Comparison of ENCODE assay signal across 15 cellular contexts in the genomic region with DNA sequence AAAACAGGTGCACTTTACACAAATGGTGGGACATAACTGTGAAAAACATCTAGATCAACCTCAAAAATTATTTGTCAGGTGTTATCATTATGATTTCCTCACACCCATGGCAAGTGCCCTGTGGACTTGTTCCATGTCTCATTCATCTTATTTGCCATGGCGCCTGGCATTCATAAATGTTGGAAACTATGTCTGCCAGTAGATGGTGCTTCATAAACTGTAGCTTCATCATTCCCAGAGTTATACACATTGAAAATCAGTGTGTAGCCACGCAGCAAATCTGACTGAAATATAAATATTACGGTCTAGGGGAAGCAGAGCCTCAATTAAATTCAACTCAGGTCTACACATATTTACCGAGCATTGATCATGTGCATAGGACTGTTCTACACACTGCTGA.
A peak's percentile ranks its signal among the peaks of the same experiment; 100 is the strongest.
DNase-seq lines count a peak whose midpoint lies in the region; ATAC-seq, FAIRE-seq and TF ChIP-seq lines count a peak whose summit lies in the region.
"Had no signal": no experiment of that assay in that cellular context is flagged by ENCODE, and none has a peak within 500 bp of the region (broad histone marks: within the 10 kb centered on the region; RNA-seq: fewer than 3 reads in every experiment).

No MANE protein-coding gene starts in this region.

- no peak overlapping the region for H3K9ac ChIP-seq in OCI-LY3 (ENCODE audit: low read length)

- no peaks in the 10 kb centered on the region for H3K4me1 ChIP-seq in A549
- H3K4me1 ChIP-seq in OCI-LY3 (ENCODE audit: low read length) = no peaks in the 10 kb centered on the region
- H3K4me1 ChIP-seq: gastrocnemius medialis had no signal

- H2AFZ ChIP-seq in OCI-LY3 (ENCODE audit: low read depth, low read length) = no peak overlapping the region

- H3K9me3 Mint-ChIP-seq in endothelial cell (ENCODE audit: unreplicated experiment) = no peaks in the 10 kb centered on the region
- H3K9me3 Mint-ChIP-seq: naive thymus-derived CD4-positive, alpha-beta T cell had no signal

- FAIRE-seq in A549 (lab: Jason Lieb, UNC) = no peak

- 30% methylated on average over 4 of the region's 4 CpGs for WGBS in A549 (ENCODE audit: missing lambda C conversion rate)

- H3K9me3 ChIP-seq in A549 = no peaks in the 10 kb centered on the region
- no peaks in the 10 kb centered on the region for H3K9me3 ChIP-seq in OCI-LY3 (ENCODE audit: insufficient read depth, low read length)
- H3K9me3 ChIP-seq: gastrocnemius medialis, sigmoid colon had no signal

- TF ChIP-seq EP300 in A549 (IDR thresholded peaks at IDR 0.05) = no peak

- H3K27ac Mint-ChIP-seq in endothelial cell (ENCODE audit: unreplicated experiment) = no peak overlapping the region
- H3K27ac Mint-ChIP-seq: activated naive CD8-positive, alpha-beta T cell; naive thymus-derived CD4-positive, alpha-beta T cell had no signal

- no peak for TF ChIP-seq POLR2A in A549 (IDR thresholded peaks at IDR 0.05; ENCODE audit: low read length)

- H3K4me2 ChIP-seq in A549 (no peak overlapping the region), OCI-LY3 (ENCODE audit: low read length) (no peak overlapping the region)

- no peaks in the 10 kb centered on the region for H3K27me3 ChIP-seq in OCI-LY3 (ENCODE audit: low read depth, low read length)
- H3K27me3 ChIP-seq: gastrocnemius medialis, sigmoid colon had no signal

- H3K27ac ChIP-seq in A549 (no peak overlapping the region), C4-2B (no peak overlapping the region), OCI-LY3 (ENCODE audit: low read length) (no peak overlapping the region)
- H3K27ac ChIP-seq: gastrocnemius medialis had no signal

- no peaks in the 10 kb centered on the region for H4K20me1 ChIP-seq in OCI-LY3 (ENCODE audit: insufficient read depth, low read length)

- H3K4me3 Mint-ChIP-seq in endothelial cell (ENCODE audit: unreplicated experiment) = no peak overlapping the region
- H3K4me3 Mint-ChIP-seq: activated naive CD8-positive, alpha-beta T cell; naive thymus-derived CD4-positive, alpha-beta T cell had no signal

- CTCF ChIA-PET in A549 (lab: Yijun Ruan, JAX) = interaction anchor here (1.4 kb wide), 1 partner anchor 9 kb away, joined by 4 read pairs; no protein-coding TSS in a partner anchor

- no peaks in the 10 kb centered on the region for H3K27me3 Mint-ChIP-seq in endothelial cell (ENCODE audit: unreplicated experiment)
- H3K27me3 Mint-ChIP-seq: activated naive CD8-positive, alpha-beta T cell; naive thymus-derived CD4-positive, alpha-beta T cell had no signal

- no peaks in the 10 kb centered on the region for H3K36me3 ChIP-seq in OCI-LY3 (replicated peaks; ENCODE audit: low read depth, low read length)
- H3K36me3 ChIP-seq: gastrocnemius medialis, sigmoid colon had no signal

- TF ChIP-seq CTCF in A549 (IDR thresholded peaks at IDR 0.05) (no peak), C4-2B (conservative IDR thresholded peaks at IDR 0.05) (peak; percentile 36), OCI-LY3 (IDR thresholded peaks at IDR 0.05; ENCODE audit: low read depth, low read length) (peak; percentile 32), fibroblast of pulmonary artery (IDR thresholded peaks at IDR 0.05; ENCODE audit: low read length, missing control alignments) (peak; percentile 17), endothelial cell (IDR thresholded peaks at IDR 0.05; ENCODE audit: unreplicated experiment) (no peak)

- H3K79me2 ChIP-seq in OCI-LY3 (ENCODE audit: low read length) = no peaks in the 10 kb centered on the region

- TF ChIP-seq RAD21 in A549 (conservative IDR thresholded peaks at IDR 0.05 in 1 of 2, IDR thresholded peaks at IDR 0.05 in 1 of 2) = peak in 1 of 2 experiments; percentile 26; a peak in 1 of 5 replicates

- peak in 1 of 2 experiments; percentile 31; a peak in 1 of 6 replicates for ATAC-seq in A549
- no peak for ATAC-seq in HG02588 (IDR thresholded peaks at IDR 0.05; ENCODE audit: unreplicated experiment)
- no peak for ATAC-seq in HG03378 (IDR thresholded peaks at IDR 0.05; ENCODE audit: unreplicated experiment)
- ATAC-seq: gastrocnemius medialis; naive thymus-derived CD4-positive, alpha-beta T cell had no signal

- DNase-seq in A549 (ENCODE audit: low read depth in 1 of 2, low spot score in 1 of 2) (peak in 1 of 2 experiments; percentile 14), fibroblast of pulmonary artery (ENCODE audit: low read depth) (peak; percentile 18), globus pallidus (ENCODE audit: low spot score) (no peak), endothelial cell (ENCODE audit: low spot score) (no peak)
- DNase-seq: activated CD8-positive, alpha-beta memory T cell treated with anti-CD3 and anti-CD28 coated beads for 24 hours; gastrocnemius medialis; naive thymus-derived CD4-positive, alpha-beta T cell; NCI-H2227 treated with DMSO at 0.1 percent for 48 hours; RPMI8226; sigmoid colon had no signal

- no peak overlapping the region for H3K4me3 ChIP-seq in A549
- no peak overlapping the region for H3K4me3 ChIP-seq in OCI-LY3 (ENCODE audit: low read length)
- H3K4me3 ChIP-seq in fibroblast of pulmonary artery (replicated peaks; ENCODE audit: low read depth, low read length) = no peak overlapping the region
- H3K4me3 ChIP-seq: gastrocnemius medialis, sigmoid colon had no signal

- H3K36me3 Mint-ChIP-seq in endothelial cell (ENCODE audit: low read depth, unreplicated experiment) = no peaks in the 10 kb centered on the region
- H3K36me3 Mint-ChIP-seq: activated naive CD8-positive, alpha-beta T cell had no signal

- H3K4me1 Mint-ChIP-seq in endothelial cell (ENCODE audit: unreplicated experiment) = peaks cover 6% of the 10 kb centered on the region
- H3K4me1 Mint-ChIP-seq: naive thymus-derived CD4-positive, alpha-beta T cell had no signal

- POLR2A ChIA-PET in A549 (lab: Yijun Ruan, JAX) = no interaction called here

TF ChIP-seq in A549, 52 proteins besides CTCF, POLR2A, EP300 and RAD21:
- no peak for TF ChIP-seq MAFK (IDR thresholded peaks at IDR 0.05; ENCODE audit: partially characterized antibody)
- peak; percentile 21; the same call in 1 of the 3 replicates for TF ChIP-seq SMC3 (IDR thresholded peaks at IDR 0.05)

Comparison
In these comparisons a context has a peak if more than half of its experiments do, and no peak if none do; other contexts are left out.
1. CTCF ChIP-seq: peak in C4-2B (single experiment), OCI-LY3 (single experiment) and fibroblast of pulmonary artery (single experiment); none in A549 (single experiment) and endothelial cell (single experiment).